ENCODE assay signal across 19 cellular contexts in genomic region chr14:54614296-54614695, GRCh38.
"Had no signal": no experiment of that assay in that cellular context is flagged by ENCODE, and none has a peak within 500 bp of the region (broad histone marks: within the 10 kb centered on the region; RNA-seq: fewer than 3 reads in every experiment).

No MANE protein-coding gene starts in this region.

- H3K4me3 ChIP-seq: MG63, PC-9, Peyer's patch, SJCRH30, SK-N-MC had no signal

- H2AFZ ChIP-seq: PC-9 had no signal

- H3K36me3 ChIP-seq: Peyer's patch had no signal

- H3K27me3 ChIP-seq: MG63, Peyer's patch, SJCRH30 had no signal

- H3K4me2 ChIP-seq: PC-9 had no signal

- H3K9me3 ChIP-seq: MG63, Peyer's patch had no signal

- H3K4me1 ChIP-seq: Peyer's patch, SJCRH30 had no signal

- H3K27ac ChIP-seq: HL-60, PC-9, Peyer's patch, SJCRH30, SK-N-MC had no signal

- DNase-seq: KBM-7; MG63; NCI-H1092 treated with DMSO at 0.1 percent for 48 hours; NCI-H1436; NCI-H187; NCI-H2081 treated with DMSO at 0.1 percent for 48 hours; NCI-H2171 treated with DMSO at 0.1 percent for 48 hours; NCI-H345; NCI-H446 treated with DMSO at 0.1 percent for 48 hours; NCI-H510A treated with DMSO at 0.1 percent for 48 hours; NCI-H526; NCI-H82; NK-92 treated with Interleukin-12 subunit alpha and Interleukin-12 subunit beta, amount 100 ng/mL, for 24 hours; PC-9; Peyer's patch; SHP77 treated with DMSO at 0.1 percent for 48 hours; SJCRH30 had no signal
